Comparison of ENCODE assay signal across 15 cellular contexts in genomic region chr10:103120977-103121735, GRCh38.
A peak's percentile ranks its signal among the peaks of the same experiment; 100 is the strongest.
DNase-seq lines count a peak whose midpoint lies in the region; ATAC-seq and TF ChIP-seq lines count a peak whose summit lies in the region.
"Had no signal": no experiment of that assay in that cellular context is flagged by ENCODE, and none has a peak within 500 bp of the region (broad histone marks: within the 10 kb centered on the region; RNA-seq: fewer than 3 reads in every experiment).

No MANE protein-coding gene starts in this region.

- H3K18ac ChIP-seq in IMR-90 (ENCODE audit: low read depth, low read length) = no peak overlapping the region

- no peak overlapping the region for H2AFZ ChIP-seq in IMR-90 (replicated peaks; ENCODE audit: low read length, poor library complexity)

- POLR2A ChIA-PET in IMR-90 (lab: Charles Lee; ENCODE audit: unreplicated experiment) = no interaction called here

- peaks cover 31 to 75% of the 10 kb centered on the region in 2 experiments for H3K79me1 ChIP-seq in IMR-90 (ENCODE audit: low read depth in 1 of 2, low read length in 2 of 2)

- no peak overlapping the region for H3K56ac ChIP-seq in IMR-90 (ENCODE audit: extremely low read depth, insufficient read depth, low read length)

- TF ChIP-seq POLR2A in IMR-90 (IDR thresholded peaks at IDR 0.05; ENCODE audit: low read depth, low read length) = no peak

- CTCF ChIA-PET in IMR-90 (lab: Yijun Ruan, JAX) = no interaction called here

- BruUV-seq in IMR-90 (replicated peaks; lab: Mats Ljungman, UMichigan) = no TSS peak

- H2AK9ac ChIP-seq in IMR-90 (replicated peaks; ENCODE audit: low read depth, low read length, poor library complexity) = no peak overlapping the region

- H4K8ac ChIP-seq in IMR-90 (ENCODE audit: low read depth in 2 of 2, low read length in 2 of 2) = no peak overlapping the region

- dilution Hi-C loops in IMR-90 (cut with HindIII; ENCODE audit: low sequenced_read_pairs, unreplicated experiment) = no loop called here

- DNase-seq in IMR-90 (peak; percentile 31), dorsolateral prefrontal cortex (no peak), left colon (no peak), amniotic stem cell (lab: John Stamatoyannopoulos, UW) (no peak), AG08395 (ENCODE audit: low spot score) (no peak)
- DNase-seq in activated naive CD4-positive, alpha-beta T cell (lab: John Stamatoyannopoulos, UW) = no peak
- DNase-seq: activated CD8-positive, alpha-beta memory T cell treated with anti-CD3 and anti-CD28 coated beads for 24 hours; activated effector memory CD4-positive, alpha-beta T cell treated with anti-CD3 and anti-CD28 coated beads, Interleukin-2, amount 50 U/mL, for 16 hours; C1 segment of cervical spinal cord; DND-41; midbrain; NCI-H1092 treated with DMSO at 0.1 percent for 48 hours; SK-N-SH had no signal

- H3K4me2 ChIP-seq in IMR-90 (ENCODE audit: low read depth, low read length) = peak overlapping the region; percentile 59
- H3K4me2 ChIP-seq: SK-N-SH had no signal

- TF ChIP-seq RAD21 in IMR-90 (IDR thresholded peaks at IDR 0.05; ENCODE audit: low read length) = no peak

- H3K36me3 ChIP-seq in IMR-90 (ENCODE audit: control insufficient read depth, insufficient read depth, low read length) (peaks cover 4% of the 10 kb centered on the region; the same call in 1 of the 2 replicates), subcutaneous abdominal adipose tissue (ENCODE audit: control insufficient read depth in 5 of 5, insufficient read depth in 5 of 5, low read length in 5 of 5) (no peaks in the 10 kb centered on the region)

- intact Hi-C loops in IMR-90 (cut with micrococcal nuclease) = no loop called here
- intact Hi-C loops in dorsolateral prefrontal cortex (cut with DNase I) = no loop called here
- intact Hi-C loops in left colon (cut with DNase I, micrococcal nuclease) = no loop called here

- H4K91ac ChIP-seq in IMR-90 (ENCODE audit: insufficient read depth, low read depth, low read length) = no peak overlapping the region

- H2BK5ac ChIP-seq in IMR-90 (ENCODE audit: low read depth, low read length, poor library complexity, severe bottlenecking) = peak overlapping the region; percentile 15

- peak; percentile 42 for ATAC-seq in IMR-90 (ENCODE audit: low read depth)
- ATAC-seq in left colon = peak; percentile 93
- no peak for ATAC-seq in GM21390 (IDR thresholded peaks at IDR 0.05; ENCODE audit: unreplicated experiment)

- no peak for TF ChIP-seq CTCF in IMR-90 (conservative IDR thresholded peaks at IDR 0.05; ENCODE audit: low read depth, low read length)
- TF ChIP-seq CTCF in dorsolateral prefrontal cortex (IDR thresholded peaks at IDR 0.05 in 54 of 56, conservative IDR thresholded peaks at IDR 0.05 in 2 of 56; ENCODE audit: low read depth in 1 of 56, partially characterized antibody in 56 of 56) = no peak

- peaks cover 5% of the 10 kb centered on the region; the same call in 1 of the 2 replicates for H4K20me1 ChIP-seq in IMR-90 (ENCODE audit: insufficient read depth, low read length)

- H3K14ac ChIP-seq in IMR-90 (replicated peaks; ENCODE audit: low read depth, low read length) = 0 out of 2 replicates have a peak overlapping the region, but pooled peaks have one; percentile 31

- no peaks in the 10 kb centered on the region for H3K9me3 ChIP-seq in IMR-90 (ENCODE audit: control insufficient read depth, insufficient read depth, low read length)
- no peaks in the 10 kb centered on the region for H3K9me3 ChIP-seq in subcutaneous abdominal adipose tissue (ENCODE audit: control insufficient read depth in 5 of 5, low read length in 5 of 5)
- H3K9me3 ChIP-seq: SK-N-SH had no signal

- H2BK120ac ChIP-seq in IMR-90 (ENCODE audit: low read depth, low read length) = no peak overlapping the region

- no peak overlapping the region for H3K4ac ChIP-seq in IMR-90 (ENCODE audit: low read depth, low read length)

- H2BK20ac ChIP-seq in IMR-90 (ENCODE audit: low read depth, low read length) = no peak overlapping the region

- no peak overlapping the region for H2AK5ac ChIP-seq in IMR-90 (ENCODE audit: low read depth, low read length)

- H3K27ac ChIP-seq in IMR-90 (ENCODE audit: insufficient read depth, low read length) = peak overlapping the region; percentile 85; the same call in 1 of the 2 replicates
- peak overlapping the region in 40 of 59 donors; percentile 5 to 72 (median 40) for H3K27ac ChIP-seq in dorsolateral prefrontal cortex
- peak overlapping the region; percentile 47 for H3K27ac ChIP-seq in subcutaneous abdominal adipose tissue (ENCODE audit: low read depth, low read length)

- WGBS in IMR-90 (ENCODE audit: extremely low coverage in 2 of 2, insufficient read length in 1 of 2), 2 experiments = no CpG with 5 or more reads among the region's 2 CpGs

- H3K27me3 ChIP-seq in IMR-90 (ENCODE audit: control insufficient read depth, insufficient read depth, low read length) (no peaks in the 10 kb centered on the region), dorsolateral prefrontal cortex (no peaks in the 10 kb centered on the region), subcutaneous abdominal adipose tissue (ENCODE audit: control insufficient read depth in 5 of 5, insufficient read depth in 4 of 5, low read length in 5 of 5) (no peaks in the 10 kb centered on the region)

- H4K5ac ChIP-seq in IMR-90 (ENCODE audit: low read depth, low read length) = no peak overlapping the region

- in situ Hi-C loops in IMR-90 (cut with MboI; ENCODE audit: low sequenced_read_pairs) = no loop called here

- no peak overlapping the region for H3K9ac ChIP-seq in IMR-90 (ENCODE audit: low read depth, low read length)
- H3K9ac ChIP-seq in subcutaneous abdominal adipose tissue (ENCODE audit: low read length in 5 of 5) = no peak overlapping the region
- H3K9ac ChIP-seq: SK-N-SH had no signal

- no peak overlapping the region for H3K4me3 ChIP-seq in IMR-90 (ENCODE audit: insufficient read depth, low read depth, low read length)
- no peak overlapping the region for H3K4me3 ChIP-seq in dorsolateral prefrontal cortex
- H3K4me3 ChIP-seq in subcutaneous abdominal adipose tissue (ENCODE audit: low read depth in 1 of 5, low read length in 5 of 5) = no peak overlapping the region

- H3K9me1 ChIP-seq in IMR-90 (ENCODE audit: insufficient read depth, low read length) = peaks cover 10% of the 10 kb centered on the region

- peaks cover 6% of the 10 kb centered on the region for H3K4me1 ChIP-seq in IMR-90 (ENCODE audit: control insufficient read depth, insufficient read depth, low read length)
- peaks cover 2 to 28% (median 23%) of the 10 kb centered on the region in 5 donors for H3K4me1 ChIP-seq in subcutaneous abdominal adipose tissue (ENCODE audit: control insufficient read depth in 5 of 5, insufficient read depth in 5 of 5, low read length in 5 of 5)

- no peak overlapping the region for H2BK15ac ChIP-seq in IMR-90 (ENCODE audit: low read depth, low read length)

- no peak overlapping the region; the same call in 1 of the 2 replicates for H3K23ac ChIP-seq in IMR-90 (ENCODE audit: low read depth, low read length)

TF ChIP-seq in IMR-90, 13 proteins besides CTCF, POLR2A, EP300 and RAD21:
- TF ChIP-seq CEBPB (IDR thresholded peaks at IDR 0.05; ENCODE audit: low read depth, low read length) (peak; percentile 86), RCOR1 (IDR thresholded peaks at IDR 0.05; ENCODE audit: insufficient replicate concordance, low read length) (no peak)
